12 cellular contexts compared by ENCODE assay signal in genomic region chr7:5755704-5756131, GRCh38. TPM values are rescaled to one million over a fixed set of nuclear protein-coding genes. Genes with fewer than 3 reads are reported as not detected.
DNase-seq lines count a peak whose midpoint lies in the region; ATAC-seq and TF ChIP-seq lines count a peak whose summit lies in the region.
"Had no signal": no experiment of that assay in that cellular context is flagged by ENCODE, and none has a peak within 500 bp of the region (broad histone marks: within the 10 kb centered on the region; RNA-seq: fewer than 3 reads in every experiment).

No MANE protein-coding gene starts in this region.

- H3K4me3 Mint-ChIP-seq in activated T-helper 1 cell treated with anti-CD3 and anti-CD28 coated beads, Interleukin-12 subunit alpha, Interleukin-12 subunit beta, Interleukin-2, Interleukin-4 antibody, amounts not matched to agents 30 ng/mL and 10 ng/mL and 1 ng/mL, durations not matched to agents 14 hours and 24 hours and 36 hours = no peak overlapping the region
- H3K4me3 Mint-ChIP-seq in glutamatergic neuron (ENCODE audit: unreplicated experiment) = no peak overlapping the region
- no peak overlapping the region for H3K4me3 Mint-ChIP-seq in CD8-positive, alpha-beta T cell
- H3K4me3 Mint-ChIP-seq: dendritic cell treated with granulocyte-macrophage colony-stimulating factor and Interleukin-4, amounts not matched to agents 40 ng/mL and 50 ng/mL, for 4 days; immature natural killer cell had no signal

- intact Hi-C loops in activated T-helper 1 cell treated with anti-CD3 and anti-CD28 coated beads, Interleukin-12 subunit alpha, Interleukin-12 subunit beta, Interleukin-2, Interleukin-4 antibody, amounts not matched to agents 30 ng/mL and 10 ng/mL and 1 ng/mL, durations not matched to agents 14 hours and 24 hours and 36 hours (cut with micrococcal nuclease) = no loop called here
- intact Hi-C loops in CD8-positive, alpha-beta T cell (cut with DNase I, micrococcal nuclease) = no loop called here

- peak overlapping the region; percentile 25; the same call in 1 of the 2 replicates for H3K27ac ChIP-seq in HL-60 (replicated peaks)
- no peak overlapping the region for H3K27ac ChIP-seq in CD8-positive, alpha-beta T cell (ENCODE audit: low read depth, low read length)

- CTCF ChIA-PET in CD8-positive, alpha-beta T cell (lab: Charles Lee) = no interaction called here

- no peaks in the 10 kb centered on the region for H3K9me3 Mint-ChIP-seq in activated T-helper 1 cell treated with anti-CD3 and anti-CD28 coated beads, Interleukin-12 subunit alpha, Interleukin-12 subunit beta, Interleukin-2, Interleukin-4 antibody, amounts not matched to agents 30 ng/mL and 10 ng/mL and 1 ng/mL, durations not matched to agents 14 hours and 24 hours and 36 hours
- H3K9me3 Mint-ChIP-seq in glutamatergic neuron (ENCODE audit: unreplicated experiment) = no peaks in the 10 kb centered on the region
- no peaks in the 10 kb centered on the region for H3K9me3 Mint-ChIP-seq in CD8-positive, alpha-beta T cell
- H3K9me3 Mint-ChIP-seq: dendritic cell treated with granulocyte-macrophage colony-stimulating factor and Interleukin-4, amounts not matched to agents 40 ng/mL and 50 ng/mL, for 4 days; immature natural killer cell had no signal

- TF ChIP-seq CTCF in HL-60 (IDR thresholded peaks at IDR 0.05; ENCODE audit: insufficient read depth, low read length) (no peak), glutamatergic neuron (IDR thresholded peaks at IDR 0.05; ENCODE audit: partially characterized antibody, unreplicated experiment) (no peak)
- TF ChIP-seq CTCF in CD8-positive, alpha-beta T cell (IDR thresholded peaks at IDR 0.05) = no peak

- H3K9me3 ChIP-seq in CD8-positive, alpha-beta T cell (ENCODE audit: low read length) = no peaks in the 10 kb centered on the region

- H3K27me3 ChIP-seq in HL-60 (ENCODE audit: insufficient read depth, poor library complexity, severe bottlenecking) = no peaks in the 10 kb centered on the region
- H3K27me3 ChIP-seq in CD8-positive, alpha-beta T cell (ENCODE audit: insufficient read depth, low read length) = no peaks in the 10 kb centered on the region

- no peak overlapping the region for H3K4me3 ChIP-seq in HL-60 (replicated peaks; ENCODE audit: insufficient read depth, low read length)
- no peak overlapping the region for H3K4me3 ChIP-seq in CD8-positive, alpha-beta T cell (ENCODE audit: low read depth, low read length)

- ATAC-seq in HG03521 (IDR thresholded peaks at IDR 0.05; ENCODE audit: unreplicated experiment) (no peak), HG03175 (IDR thresholded peaks at IDR 0.05; ENCODE audit: unreplicated experiment) (no peak), GM19395 (IDR thresholded peaks at IDR 0.05; ENCODE audit: unreplicated experiment) (no peak)
- no peak for ATAC-seq in CD8-positive, alpha-beta T cell

- POLR2A ChIA-PET in CD8-positive, alpha-beta T cell (lab: Charles Lee) = no interaction called here

- DNase-seq in AG08396 (ENCODE audit: low spot score) (peak; percentile 59), HL-60 (ENCODE audit: low read depth in 1 of 2, low spot score in 1 of 2) (peak; percentile 28), glutamatergic neuron (no peak)
- DNase-seq in activated T-helper 1 cell treated with anti-CD3 and anti-CD28 coated beads, Interleukin-12 subunit alpha, Interleukin-12 subunit beta, Interleukin-2, Interleukin-4 antibody, amounts not matched to agents 30 ng/mL and 10 ng/mL and 1 ng/mL, durations not matched to agents 14 hours and 24 hours and 36 hours (ENCODE audit: low spot score) = no peak
- no peak for DNase-seq in CD8-positive, alpha-beta T cell
- DNase-seq: activated CD4-positive, alpha-beta T cell treated with anti-CD3 and anti-CD28 coated beads, Interleukin-2, amount 50 U/mL, for 1 hour; DMS153; immature natural killer cell had no signal

- H3K4me1 Mint-ChIP-seq in activated T-helper 1 cell treated with anti-CD3 and anti-CD28 coated beads, Interleukin-12 subunit alpha, Interleukin-12 subunit beta, Interleukin-2, Interleukin-4 antibody, amounts not matched to agents 30 ng/mL and 10 ng/mL and 1 ng/mL, durations not matched to agents 14 hours and 24 hours and 36 hours (ENCODE audit: low read depth) = peaks cover 13% of the 10 kb centered on the region
- H3K4me1 Mint-ChIP-seq in glutamatergic neuron (ENCODE audit: low read depth, unreplicated experiment) = peaks cover 7% of the 10 kb centered on the region
- peaks cover 13% of the 10 kb centered on the region for H3K4me1 Mint-ChIP-seq in CD8-positive, alpha-beta T cell (ENCODE audit: low read depth)

- H3K36me3 Mint-ChIP-seq in activated T-helper 1 cell treated with anti-CD3 and anti-CD28 coated beads, Interleukin-12 subunit alpha, Interleukin-12 subunit beta, Interleukin-2, Interleukin-4 antibody, amounts not matched to agents 30 ng/mL and 10 ng/mL and 1 ng/mL, durations not matched to agents 14 hours and 24 hours and 36 hours (ENCODE audit: low read depth) = peaks cover 30% of the 10 kb centered on the region
- H3K36me3 Mint-ChIP-seq in glutamatergic neuron (ENCODE audit: unreplicated experiment) = no peaks in the 10 kb centered on the region
- H3K36me3 Mint-ChIP-seq in CD8-positive, alpha-beta T cell = peaks cover 74% of the 10 kb centered on the region

- H3K4me1 ChIP-seq in CD8-positive, alpha-beta T cell (ENCODE audit: insufficient read depth, low read length) = no peaks in the 10 kb centered on the region

- H3K36me3 ChIP-seq in CD8-positive, alpha-beta T cell (ENCODE audit: insufficient read depth, low read length) = peaks cover 28% of the 10 kb centered on the region

- peak overlapping the region; percentile 42 for H3K27ac Mint-ChIP-seq in activated T-helper 1 cell treated with anti-CD3 and anti-CD28 coated beads, Interleukin-12 subunit alpha, Interleukin-12 subunit beta, Interleukin-2, Interleukin-4 antibody, amounts not matched to agents 30 ng/mL and 10 ng/mL and 1 ng/mL, durations not matched to agents 14 hours and 24 hours and 36 hours
- peak overlapping the region; percentile 35 for H3K27ac Mint-ChIP-seq in glutamatergic neuron (ENCODE audit: unreplicated experiment)
- no peak overlapping the region for H3K27ac Mint-ChIP-seq in CD8-positive, alpha-beta T cell
- H3K27ac Mint-ChIP-seq: dendritic cell treated with granulocyte-macrophage colony-stimulating factor and Interleukin-4, amounts not matched to agents 40 ng/mL and 50 ng/mL, for 4 days had no signal

- H3K27me3 Mint-ChIP-seq in activated T-helper 1 cell treated with anti-CD3 and anti-CD28 coated beads, Interleukin-12 subunit alpha, Interleukin-12 subunit beta, Interleukin-2, Interleukin-4 antibody, amounts not matched to agents 30 ng/mL and 10 ng/mL and 1 ng/mL, durations not matched to agents 14 hours and 24 hours and 36 hours (ENCODE audit: insufficient read depth) = no peaks in the 10 kb centered on the region
- H3K27me3 Mint-ChIP-seq in glutamatergic neuron (ENCODE audit: unreplicated experiment) = no peaks in the 10 kb centered on the region
- H3K27me3 Mint-ChIP-seq in CD8-positive, alpha-beta T cell (ENCODE audit: low read depth) = no peaks in the 10 kb centered on the region
- H3K27me3 Mint-ChIP-seq: dendritic cell treated with granulocyte-macrophage colony-stimulating factor and Interleukin-4, amounts not matched to agents 40 ng/mL and 50 ng/mL, for 4 days had no signal

RNA-seq across cellular contexts. Expression of gene RNF216, which starts 25.7 kb away (rescaled TPM):
- 39.2 and 40.2 TPM in 2 replicates for total RNA-seq in activated T-helper 1 cell treated with anti-CD3 and anti-CD28 coated beads, Interleukin-12 subunit alpha, Interleukin-12 subunit beta, Interleukin-2, Interleukin-4 antibody, amounts not matched to agents 30 ng/mL and 10 ng/mL and 1 ng/mL, durations not matched to agents 14 hours and 24 hours and 36 hours
- 29.1 TPM for total RNA-seq in glutamatergic neuron (ENCODE audit: unreplicated experiment)
- 10 to 100 TPM; 93.9 to 98.4 TPM for total RNA-seq in CD8-positive, alpha-beta T cell

Comparison
In these comparisons a context has a peak if more than half of its experiments do, and no peak if none do; other contexts are left out.
1. DNase-seq: peak in AG08396 (single experiment) and HL-60 (2 of 2); none in activated T-helper 1 cell treated with anti-CD3 and anti-CD28 coated beads, Interleukin-12 subunit alpha, Interleukin-12 subunit beta, Interleukin-2, Interleukin-4 antibody, amounts not matched to agents 30 ng/mL and 10 ng/mL and 1 ng/mL, durations not matched to agents 14 hours and 24 hours and 36 hours (single experiment), glutamatergic neuron (single experiment) and CD8-positive, alpha-beta T cell (0 of 7).